ENCODE assay signal across 1 cellular context in the genomic region with DNA sequence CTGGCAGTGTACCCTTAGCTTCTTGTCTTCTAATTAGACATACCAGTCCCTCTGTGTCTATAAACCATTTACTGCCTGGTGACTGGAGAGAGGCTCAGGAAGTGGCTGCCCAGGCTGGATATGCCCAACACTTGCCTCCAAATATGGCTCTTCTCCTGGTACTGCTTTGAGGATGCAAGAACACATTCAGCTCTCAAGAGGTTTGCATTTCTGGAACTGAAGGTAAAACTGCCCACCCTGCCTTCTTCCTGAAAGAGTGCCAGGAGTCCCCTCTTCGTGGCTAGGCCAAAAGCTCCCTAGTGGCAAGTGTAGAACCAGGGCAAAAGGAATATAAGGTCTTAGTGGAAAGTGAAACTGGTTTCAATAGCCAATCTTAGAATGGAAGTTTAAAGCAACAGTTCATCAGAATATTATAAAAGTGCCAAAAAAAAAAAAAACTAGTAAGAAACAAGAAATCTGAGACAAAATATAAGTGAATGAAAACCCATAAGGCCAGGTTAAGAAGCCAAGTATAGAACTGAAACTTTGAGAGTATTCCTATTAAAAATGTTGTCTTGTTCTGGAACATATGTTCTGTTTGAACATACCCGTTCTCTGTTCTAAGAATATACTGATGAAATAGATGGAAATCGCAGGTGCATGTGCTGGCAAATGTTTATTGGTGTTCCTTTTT.
TF ChIP-seq lines count a peak whose summit lies in the region.

No MANE protein-coding gene starts in this region.

TF ChIP-seq in K562, 482 proteins besides CTCF, POLR2A, EP300 and RAD21 (continued from another document and continues in another):
- TF ChIP-seq, protein P1, sequence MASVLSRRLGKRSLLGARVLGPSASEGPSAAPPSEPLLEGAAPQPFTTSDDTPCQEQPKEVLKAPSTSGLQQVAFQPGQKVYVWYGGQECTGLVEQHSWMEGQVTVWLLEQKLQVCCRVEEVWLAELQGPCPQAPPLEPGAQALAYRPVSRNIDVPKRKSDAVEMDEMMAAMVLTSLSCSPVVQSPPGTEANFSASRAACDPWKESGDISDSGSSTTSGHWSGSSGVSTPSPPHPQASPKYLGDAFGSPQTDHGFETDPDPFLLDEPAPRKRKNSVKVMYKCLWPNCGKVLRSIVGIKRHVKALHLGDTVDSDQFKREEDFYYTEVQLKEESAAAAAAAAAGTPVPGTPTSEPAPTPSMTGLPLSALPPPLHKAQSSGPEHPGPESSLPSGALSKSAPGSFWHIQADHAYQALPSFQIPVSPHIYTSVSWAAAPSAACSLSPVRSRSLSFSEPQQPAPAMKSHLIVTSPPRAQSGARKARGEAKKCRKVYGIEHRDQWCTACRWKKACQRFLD (CRISPR knock-in tag; IDR thresholded peaks at IDR 0.05) = peak; percentile 91; the same call in 1 of the 2 replicates
- no peak for TF ChIP-seq SETDB1 (IDR thresholded peaks at IDR 0.05; ENCODE audit: low read length)
- no peak for TF ChIP-seq ARID2 (IDR thresholded peaks at IDR 0.05)
- peak; percentile 35; the same call in 1 of the 2 replicates for TF ChIP-seq ZNF79 (CRISPR knock-in tag; IDR thresholded peaks at IDR 0.05; ENCODE audit: low read depth)
- no peak for TF ChIP-seq CTBP1 (IDR thresholded peaks at IDR 0.05; ENCODE audit: borderline replicate concordance)
- 0 out of 4 replicates have a peak, but pooled peaks of 1 of the 2 experiments have one; percentile 13 for TF ChIP-seq TEAD1 (CRISPR knock-in tag; IDR thresholded peaks at IDR 0.05)
- TF ChIP-seq ZNF589 (CRISPR knock-in tag; IDR thresholded peaks at IDR 0.05; ENCODE audit: low read depth) = peak; percentile 82; the same call in 1 of the 2 replicates
- TF ChIP-seq POLR2H (tag; IDR thresholded peaks at IDR 0.05; ENCODE audit: low read depth) = peak; percentile 91; the same call in 1 of the 2 replicates
- no peak for TF ChIP-seq MYNN (IDR thresholded peaks at IDR 0.05)
- TF ChIP-seq MYNN (CRISPR knock-in tag; IDR thresholded peaks at IDR 0.05) = no peak
- peak; percentile 49; the same call in 1 of the 2 replicates for TF ChIP-seq ZNF239 (CRISPR knock-in tag; IDR thresholded peaks at IDR 0.05)
- TF ChIP-seq, protein P2, sequence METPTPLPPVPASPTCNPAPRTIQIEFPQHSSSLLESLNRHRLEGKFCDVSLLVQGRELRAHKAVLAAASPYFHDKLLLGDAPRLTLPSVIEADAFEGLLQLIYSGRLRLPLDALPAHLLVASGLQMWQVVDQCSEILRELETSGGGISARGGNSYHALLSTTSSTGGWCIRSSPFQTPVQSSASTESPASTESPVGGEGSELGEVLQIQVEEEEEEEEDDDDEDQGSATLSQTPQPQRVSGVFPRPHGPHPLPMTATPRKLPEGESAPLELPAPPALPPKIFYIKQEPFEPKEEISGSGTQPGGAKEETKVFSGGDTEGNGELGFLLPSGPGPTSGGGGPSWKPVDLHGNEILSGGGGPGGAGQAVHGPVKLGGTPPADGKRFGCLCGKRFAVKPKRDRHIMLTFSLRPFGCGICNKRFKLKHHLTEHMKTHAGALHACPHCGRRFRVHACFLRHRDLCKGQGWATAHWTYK (CRISPR knock-in tag; IDR thresholded peaks at IDR 0.05) = peak; percentile 50; the same call in 1 of the 2 replicates
- TF ChIP-seq SMAD3 (CRISPR knock-in tag; conservative IDR thresholded peaks at IDR 0.05) = 0 out of 2 replicates have a peak, but pooled peaks have one; percentile 58
- TF ChIP-seq, protein P3, sequence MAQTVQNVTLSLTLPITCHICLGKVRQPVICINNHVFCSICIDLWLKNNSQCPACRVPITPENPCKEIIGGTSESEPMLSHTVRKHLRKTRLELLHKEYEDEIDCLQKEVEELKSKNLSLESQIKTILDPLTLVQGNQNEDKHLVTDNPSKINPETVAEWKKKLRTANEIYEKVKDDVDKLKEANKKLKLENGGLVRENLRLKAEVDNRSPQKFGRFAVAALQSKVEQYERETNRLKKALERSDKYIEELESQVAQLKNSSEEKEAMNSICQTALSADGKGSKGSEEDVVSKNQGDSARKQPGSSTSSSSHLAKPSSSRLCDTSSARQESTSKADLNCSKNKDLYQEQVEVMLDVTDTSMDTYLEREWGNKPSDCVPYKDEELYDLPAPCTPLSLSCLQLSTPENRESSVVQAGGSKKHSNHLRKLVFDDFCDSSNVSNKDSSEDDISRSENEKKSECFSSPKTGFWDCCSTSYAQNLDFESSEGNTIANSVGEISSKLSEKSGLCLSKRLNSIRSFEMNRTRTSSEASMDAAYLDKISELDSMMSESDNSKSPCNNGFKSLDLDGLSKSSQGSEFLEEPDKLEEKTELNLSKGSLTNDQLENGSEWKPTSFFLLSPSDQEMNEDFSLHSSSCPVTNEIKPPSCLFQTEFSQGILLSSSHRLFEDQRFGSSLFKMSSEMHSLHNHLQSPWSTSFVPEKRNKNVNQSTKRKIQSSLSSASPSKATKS (CRISPR knock-in tag; IDR thresholded peaks at IDR 0.05) = 0 out of 2 replicates have a peak, but pooled peaks have one; percentile 37
- TF ChIP-seq CHD4 (IDR thresholded peaks at IDR 0.05; ENCODE audit: insufficient read depth, insufficient replicate concordance, low read depth, low read length, poor library complexity, severe bottlenecking) = no peak
- TF ChIP-seq RBFOX2 (IDR thresholded peaks at IDR 0.05; ENCODE audit: low read depth, low read length) = peak; percentile 43
- peak; percentile 67; the same call in 1 of the 2 replicates for TF ChIP-seq BACH1 (tag; IDR thresholded peaks at IDR 0.05)
- peak; percentile 75; the same call in 1 of the 2 replicates for TF ChIP-seq GTF2E2 (tag; IDR thresholded peaks at IDR 0.05)
- TF ChIP-seq TAF7 (tag; IDR thresholded peaks at IDR 0.05) = peak; percentile 39; the same call in 1 of the 2 replicates
- peak; percentile 47; the same call in 1 of the 2 replicates for TF ChIP-seq DMBX1 (CRISPR knock-in tag; IDR thresholded peaks at IDR 0.05; ENCODE audit: borderline replicate concordance)
- TF ChIP-seq, protein P4, sequence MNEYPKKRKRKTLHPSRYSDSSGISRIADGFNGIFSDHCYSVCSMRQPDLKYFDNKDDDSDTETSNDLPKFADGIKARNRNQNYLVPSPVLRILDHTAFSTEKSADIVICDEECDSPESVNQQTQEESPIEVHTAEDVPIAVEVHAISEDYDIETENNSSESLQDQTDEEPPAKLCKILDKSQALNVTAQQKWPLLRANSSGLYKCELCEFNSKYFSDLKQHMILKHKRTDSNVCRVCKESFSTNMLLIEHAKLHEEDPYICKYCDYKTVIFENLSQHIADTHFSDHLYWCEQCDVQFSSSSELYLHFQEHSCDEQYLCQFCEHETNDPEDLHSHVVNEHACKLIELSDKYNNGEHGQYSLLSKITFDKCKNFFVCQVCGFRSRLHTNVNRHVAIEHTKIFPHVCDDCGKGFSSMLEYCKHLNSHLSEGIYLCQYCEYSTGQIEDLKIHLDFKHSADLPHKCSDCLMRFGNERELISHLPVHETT (CRISPR knock-in tag; conservative IDR thresholded peaks at IDR 0.05 in 1 of 2, IDR thresholded peaks at IDR 0.05 in 1 of 2) = 0 out of 4 replicates have a peak, but pooled peaks of 1 of the 2 experiments have one; percentile 45
- no peak for TF ChIP-seq RFX7 (CRISPR knock-in tag; IDR thresholded peaks at IDR 0.05)
- TF ChIP-seq DIDO1 (tag; IDR thresholded peaks at IDR 0.05; ENCODE audit: low read depth) = peak; percentile 63
- TF ChIP-seq ZBTB17 (CRISPR knock-in tag; IDR thresholded peaks at IDR 0.05) = no peak
- TF ChIP-seq, protein P5, sequence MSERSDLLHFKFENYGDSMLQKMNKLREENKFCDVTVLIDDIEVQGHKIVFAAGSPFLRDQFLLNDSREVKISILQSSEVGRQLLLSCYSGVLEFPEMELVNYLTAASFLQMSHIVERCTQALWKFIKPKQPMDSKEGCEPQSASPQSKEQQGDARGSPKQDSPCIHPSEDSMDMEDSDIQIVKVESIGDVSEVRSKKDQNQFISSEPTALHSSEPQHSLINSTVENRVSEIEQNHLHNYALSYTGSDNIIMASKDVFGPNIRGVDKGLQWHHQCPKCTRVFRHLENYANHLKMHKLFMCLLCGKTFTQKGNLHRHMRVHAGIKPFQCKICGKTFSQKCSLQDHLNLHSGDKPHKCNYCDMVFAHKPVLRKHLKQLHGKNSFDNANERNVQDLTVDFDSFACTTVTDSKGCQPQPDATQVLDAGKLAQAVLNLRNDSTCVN (CRISPR knock-in tag; IDR thresholded peaks at IDR 0.05) = no peak
- TF ChIP-seq, protein P6, sequence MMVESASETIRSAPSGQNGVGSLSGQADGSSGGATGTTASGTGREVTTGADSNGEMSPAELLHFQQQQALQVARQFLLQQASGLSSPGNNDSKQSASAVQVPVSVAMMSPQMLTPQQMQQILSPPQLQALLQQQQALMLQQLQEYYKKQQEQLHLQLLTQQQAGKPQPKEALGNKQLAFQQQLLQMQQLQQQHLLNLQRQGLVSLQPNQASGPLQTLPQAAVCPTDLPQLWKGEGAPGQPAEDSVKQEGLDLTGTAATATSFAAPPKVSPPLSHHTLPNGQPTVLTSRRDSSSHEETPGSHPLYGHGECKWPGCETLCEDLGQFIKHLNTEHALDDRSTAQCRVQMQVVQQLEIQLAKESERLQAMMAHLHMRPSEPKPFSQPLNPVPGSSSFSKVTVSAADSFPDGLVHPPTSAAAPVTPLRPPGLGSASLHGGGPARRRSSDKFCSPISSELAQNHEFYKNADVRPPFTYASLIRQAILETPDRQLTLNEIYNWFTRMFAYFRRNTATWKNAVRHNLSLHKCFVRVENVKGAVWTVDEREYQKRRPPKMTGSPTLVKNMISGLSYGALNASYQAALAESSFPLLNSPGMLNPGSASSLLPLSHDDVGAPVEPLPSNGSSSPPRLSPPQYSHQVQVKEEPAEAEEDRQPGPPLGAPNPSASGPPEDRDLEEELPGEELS (CRISPR knock-in tag; IDR thresholded peaks at IDR 0.05; ENCODE audit: borderline replicate concordance) = no peak
- TF ChIP-seq FOSL1 (tag; conservative IDR thresholded peaks at IDR 0.05) = peak; percentile 73
- no peak for TF ChIP-seq ILF3 (IDR thresholded peaks at IDR 0.05; ENCODE audit: borderline replicate concordance)
- TF ChIP-seq, protein P7, sequence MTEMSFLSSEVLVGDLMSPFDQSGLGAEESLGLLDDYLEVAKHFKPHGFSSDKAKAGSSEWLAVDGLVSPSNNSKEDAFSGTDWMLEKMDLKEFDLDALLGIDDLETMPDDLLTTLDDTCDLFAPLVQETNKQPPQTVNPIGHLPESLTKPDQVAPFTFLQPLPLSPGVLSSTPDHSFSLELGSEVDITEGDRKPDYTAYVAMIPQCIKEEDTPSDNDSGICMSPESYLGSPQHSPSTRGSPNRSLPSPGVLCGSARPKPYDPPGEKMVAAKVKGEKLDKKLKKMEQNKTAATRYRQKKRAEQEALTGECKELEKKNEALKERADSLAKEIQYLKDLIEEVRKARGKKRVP (CRISPR knock-in tag; IDR thresholded peaks at IDR 0.05) = peak; percentile 78; the same call in 1 of the 2 replicates
- peak; percentile 41 for TF ChIP-seq ETV1 (tag; conservative IDR thresholded peaks at IDR 0.05; ENCODE audit: low read depth)
- TF ChIP-seq PTTG1 (tag; IDR thresholded peaks at IDR 0.05; ENCODE audit: low read depth) = peak; percentile 73
- TF ChIP-seq ZNF232 (CRISPR knock-in tag; IDR thresholded peaks at IDR 0.05) = no peak
- 0 out of 2 replicates have a peak, but pooled peaks have one; percentile 43 for TF ChIP-seq ZNF76 (CRISPR knock-in tag; IDR thresholded peaks at IDR 0.05; ENCODE audit: borderline replicate concordance)
- peak; percentile 51; the same call in 1 of the 2 replicates for TF ChIP-seq ATF7 (IDR thresholded peaks at IDR 0.05)
- TF ChIP-seq, protein P8, sequence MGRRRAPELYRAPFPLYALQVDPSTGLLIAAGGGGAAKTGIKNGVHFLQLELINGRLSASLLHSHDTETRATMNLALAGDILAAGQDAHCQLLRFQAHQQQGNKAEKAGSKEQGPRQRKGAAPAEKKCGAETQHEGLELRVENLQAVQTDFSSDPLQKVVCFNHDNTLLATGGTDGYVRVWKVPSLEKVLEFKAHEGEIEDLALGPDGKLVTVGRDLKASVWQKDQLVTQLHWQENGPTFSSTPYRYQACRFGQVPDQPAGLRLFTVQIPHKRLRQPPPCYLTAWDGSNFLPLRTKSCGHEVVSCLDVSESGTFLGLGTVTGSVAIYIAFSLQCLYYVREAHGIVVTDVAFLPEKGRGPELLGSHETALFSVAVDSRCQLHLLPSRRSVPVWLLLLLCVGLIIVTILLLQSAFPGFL (CRISPR knock-in tag; IDR thresholded peaks at IDR 0.05) = no peak
- TF ChIP-seq BRD9 (IDR thresholded peaks at IDR 0.05; ENCODE audit: low read depth, partially characterized antibody) = peak; percentile 60
- peak; percentile 38; the same call in 1 of the 2 replicates for TF ChIP-seq SOX6 (IDR thresholded peaks at IDR 0.05)
- TF ChIP-seq JUN (IDR thresholded peaks at IDR 0.05; ENCODE audit: borderline replicate concordance, low read depth, low read length) = peak; percentile 27; the same call in 1 of the 2 replicates
- no peak for TF ChIP-seq JUN (CRISPR knock-in tag; IDR thresholded peaks at IDR 0.05; ENCODE audit: borderline replicate concordance)
- TF ChIP-seq, protein P9, sequence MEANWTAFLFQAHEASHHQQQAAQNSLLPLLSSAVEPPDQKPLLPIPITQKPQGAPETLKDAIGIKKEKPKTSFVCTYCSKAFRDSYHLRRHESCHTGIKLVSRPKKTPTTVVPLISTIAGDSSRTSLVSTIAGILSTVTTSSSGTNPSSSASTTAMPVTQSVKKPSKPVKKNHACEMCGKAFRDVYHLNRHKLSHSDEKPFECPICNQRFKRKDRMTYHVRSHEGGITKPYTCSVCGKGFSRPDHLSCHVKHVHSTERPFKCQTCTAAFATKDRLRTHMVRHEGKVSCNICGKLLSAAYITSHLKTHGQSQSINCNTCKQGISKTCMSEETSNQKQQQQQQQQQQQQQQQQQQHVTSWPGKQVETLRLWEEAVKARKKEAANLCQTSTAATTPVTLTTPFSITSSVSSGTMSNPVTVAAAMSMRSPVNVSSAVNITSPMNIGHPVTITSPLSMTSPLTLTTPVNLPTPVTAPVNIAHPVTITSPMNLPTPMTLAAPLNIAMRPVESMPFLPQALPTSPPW (CRISPR knock-in tag; IDR thresholded peaks at IDR 0.05) = peak; percentile 18; the same call in 1 of the 2 replicates
- TF ChIP-seq, protein P10, sequence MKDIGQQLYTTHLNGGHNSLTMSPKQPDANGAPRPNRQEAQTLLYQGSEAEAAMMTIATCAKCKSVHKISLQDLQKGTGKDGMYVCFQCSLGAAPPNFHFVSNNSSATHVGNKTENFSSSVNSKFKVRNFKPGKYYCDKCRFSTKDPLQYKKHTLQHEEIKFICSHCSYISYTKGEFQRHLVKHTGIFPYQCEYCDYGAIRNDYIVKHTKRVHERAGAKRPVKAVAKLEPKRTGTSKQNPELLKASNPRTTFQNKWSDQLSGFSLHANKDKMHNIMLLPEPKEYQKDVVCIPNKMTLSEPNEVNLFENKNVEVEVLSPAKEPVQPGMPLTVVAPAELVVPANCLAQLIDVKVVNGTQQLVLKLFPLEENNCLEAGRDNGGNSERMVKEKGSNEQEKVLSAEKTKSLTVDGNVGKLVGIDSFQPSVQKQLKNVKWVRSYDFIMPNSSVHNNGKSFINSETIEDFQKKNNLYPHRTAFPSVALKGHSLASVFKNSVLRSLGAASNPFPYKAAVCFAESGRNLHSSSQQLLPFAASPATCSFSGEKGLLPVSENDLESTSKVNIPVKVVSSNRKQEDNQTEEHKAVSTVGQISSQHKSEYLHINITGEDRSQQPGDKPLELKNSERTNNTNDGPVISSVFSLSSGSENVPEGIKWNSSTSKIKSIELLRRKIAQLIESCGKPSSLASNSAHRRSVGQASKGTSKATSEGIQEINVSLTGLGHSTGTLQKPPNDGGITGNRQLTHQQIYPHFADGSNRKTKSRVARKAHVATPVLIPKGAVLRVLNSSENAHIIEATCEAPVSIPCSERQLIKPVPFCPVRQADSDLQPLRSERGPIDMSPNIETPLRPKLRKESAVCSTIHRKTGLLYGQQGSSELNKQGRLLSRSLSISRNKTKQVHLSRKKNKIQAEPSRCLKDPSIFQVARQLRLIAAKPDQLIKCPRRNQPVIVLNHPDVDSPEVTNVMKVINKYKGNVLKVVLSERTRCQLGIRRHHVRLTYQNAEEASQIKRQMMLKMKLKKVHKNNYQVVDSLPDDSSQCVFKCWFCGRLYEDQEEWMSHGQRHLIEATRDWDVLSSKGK (CRISPR knock-in tag; IDR thresholded peaks at IDR 0.05) = no peak
